Comparison of ENCODE assay signal across 29 cellular contexts in genomic region chr20:61378694-61379093, GRCh38.
"Had no signal": no experiment of that assay in that cellular context is flagged by ENCODE, and none has a peak within 500 bp of the region (broad histone marks: within the 10 kb centered on the region; RNA-seq: fewer than 3 reads in every experiment).

No MANE protein-coding gene starts in this region.

- H3K27ac Mint-ChIP-seq: naive thymus-derived CD8-positive, alpha-beta T cell; natural killer cell treated with Interleukin-12 subunit alpha and Interleukin-12 subunit beta and Interleukin-15 and Interleukin-18, amount 100 ng/mL, for 72 hours; nephron progenitor cell; stimulated activated memory B cell treated with anti-CD40 and anti-IgM and Interleukin-4, amounts not matched to agents 10 μg/mL and 1 μg/mL and 100 μg/mL, for 72 hours had no signal

- H3K27me3 ChIP-seq: ovary, spleen, thyroid gland, tibial nerve, upper lobe of left lung, vagina had no signal

- H3K9ac ChIP-seq: parathyroid adenoma had no signal

- H3K4me2 ChIP-seq: smooth muscle cell had no signal

- ATAC-seq: naive thymus-derived CD8-positive, alpha-beta T cell; natural killer cell treated with Interleukin-12 subunit alpha and Interleukin-12 subunit beta and Interleukin-15 and Interleukin-18, amount 100 ng/mL, for 72 hours; psoas muscle; right cardiac atrium; sciatic nerve; stimulated activated memory B cell treated with anti-CD40 and anti-IgM and Interleukin-4, amounts not matched to agents 10 μg/mL and 1 μg/mL and 100 μg/mL, for 72 hours; stimulated activated naive CD8-positive, alpha-beta T cell treated with anti-CD3 and anti-CD28 coated beads, Interleukin-15, Interleukin-2, amounts not matched to agents 100 U/mL and 50 U/mL, for 24 hours had no signal

- H3K9me3 ChIP-seq: ovary, thoracic aorta, thyroid gland, vagina had no signal

- H3K4me1 ChIP-seq: parathyroid adenoma, psoas muscle, spleen, stomach, thyroid gland, tibial nerve, upper lobe of left lung, vagina had no signal

- H3K79me2 ChIP-seq: parathyroid adenoma had no signal

- DNase-seq: naive thymus-derived CD8-positive, alpha-beta T cell; nephron progenitor cell; occipital lobe; ovary; psoas muscle; right cardiac atrium; spleen; stimulated activated CD4-positive, alpha-beta T cell treated with anti-CD3 and anti-CD28 coated beads, Interleukin-12 subunit alpha, Interleukin-12 subunit beta, amount 100 ng/mL, for 4 hours; stimulated activated CD4-positive, alpha-beta T cell treated with anti-CD3 and anti-CD28 coated beads, Interleukin-1b, Interleukin-23, amount 100 ng/mL, for 48 hours; stimulated activated CD4-positive, alpha-beta T cell treated with anti-CD3 and anti-CD28 coated beads, Interleukin-4, amount 100 ng/mL, for 1 hour; stimulated activated CD4-positive, alpha-beta T cell treated with anti-CD3 and anti-CD28 coated beads, Interleukin-4, amount 100 ng/mL, for 4 hours; stimulated activated CD8-positive, alpha-beta memory T cell treated with anti-CD3 and anti-CD28 coated beads, Interleukin-4, amount 100 ng/mL, for 48 hours; stimulated activated naive CD4-positive, alpha-beta T cell; stimulated activated naive CD8-positive, alpha-beta T cell treated with anti-CD3 and anti-CD28 coated beads, Interleukin-15, Interleukin-2, amounts not matched to agents 100 U/mL and 50 U/mL, for 24 hours; stomach; thyroid gland; trophoblast cell; upper lobe of left lung had no signal

- FAIRE-seq: urothelium cell line had no signal

- H2AFZ ChIP-seq: parathyroid adenoma had no signal

- H3K4me1 Mint-ChIP-seq: naive thymus-derived CD8-positive, alpha-beta T cell; nephron progenitor cell; stimulated activated memory B cell treated with anti-CD40 and anti-IgM and Interleukin-4, amounts not matched to agents 10 μg/mL and 1 μg/mL and 100 μg/mL, for 72 hours had no signal

- H3K27ac ChIP-seq: ovary, parathyroid adenoma, psoas muscle, skin epidermis, stomach, thoracic aorta, thyroid gland, tibial nerve, upper lobe of left lung, vagina had no signal

- H3K4me3 Mint-ChIP-seq: naive thymus-derived CD8-positive, alpha-beta T cell; natural killer cell treated with Interleukin-12 subunit alpha and Interleukin-12 subunit beta and Interleukin-15 and Interleukin-18, amount 100 ng/mL, for 72 hours; nephron progenitor cell; neural crest cell; stimulated activated memory B cell treated with anti-CD40 and anti-IgM and Interleukin-4, amounts not matched to agents 10 μg/mL and 1 μg/mL and 100 μg/mL, for 72 hours had no signal

- H3K36me3 ChIP-seq: ovary, spleen, stomach, thoracic aorta, thyroid gland, tibial nerve, upper lobe of left lung, vagina had no signal

- H3K4me3 ChIP-seq: ovary, psoas muscle, skin epidermis, smooth muscle cell, spleen, stomach, thoracic aorta, thyroid gland, tibial nerve, upper lobe of left lung, vagina had no signal

- H3K9me3 Mint-ChIP-seq: natural killer cell treated with Interleukin-12 subunit alpha and Interleukin-12 subunit beta and Interleukin-15 and Interleukin-18, amount 100 ng/mL, for 72 hours; stimulated activated memory B cell treated with anti-CD40 and anti-IgM and Interleukin-4, amounts not matched to agents 10 μg/mL and 1 μg/mL and 100 μg/mL, for 72 hours had no signal

- H3K27me3 Mint-ChIP-seq: natural killer cell treated with Interleukin-12 subunit alpha and Interleukin-12 subunit beta and Interleukin-15 and Interleukin-18, amount 100 ng/mL, for 72 hours; stimulated activated memory B cell treated with anti-CD40 and anti-IgM and Interleukin-4, amounts not matched to agents 10 μg/mL and 1 μg/mL and 100 μg/mL, for 72 hours had no signal

- H3K36me3 Mint-ChIP-seq: naive thymus-derived CD8-positive, alpha-beta T cell; natural killer cell treated with Interleukin-12 subunit alpha and Interleukin-12 subunit beta and Interleukin-15 and Interleukin-18, amount 100 ng/mL, for 72 hours; stimulated activated memory B cell treated with anti-CD40 and anti-IgM and Interleukin-4, amounts not matched to agents 10 μg/mL and 1 μg/mL and 100 μg/mL, for 72 hours had no signal
